In genomic region chr1:17839641-17840196, GRCh38 we compare ENCODE assay signal across 18 cellular contexts.
"Had no signal": no experiment of that assay in that cellular context is flagged by ENCODE, and none has a peak within 500 bp of the region (broad histone marks: within the 10 kb centered on the region; RNA-seq: fewer than 3 reads in every experiment).

No MANE protein-coding gene starts in this region.

- H3K4me1 ChIP-seq: sigmoid colon, testis, tibial nerve had no signal

- H3K4me3 ChIP-seq: heart right ventricle, sigmoid colon, skin epidermis, testis, tibial nerve had no signal

- H3K36me3 ChIP-seq: heart right ventricle, sigmoid colon, tibial nerve had no signal

- H3K9me3 ChIP-seq: heart right ventricle, sigmoid colon, testis, tibial nerve had no signal

- FAIRE-seq: endometrium, frontal cortex, islet of Langerhans had no signal

- H3K27me3 ChIP-seq: testis had no signal

- DNase-seq: effector memory CD4-positive, alpha-beta T cell; heart right ventricle; hypothalamus; mammary epithelial cell; naive thymus-derived CD4-positive, alpha-beta T cell; nephron progenitor cell; sigmoid colon; stimulated activated CD4-positive, alpha-beta T cell treated with anti-CD3 and anti-CD28 coated beads, Interleukin-2, amount 100 ng/mL, for 24 hours; stimulated activated CD4-positive, alpha-beta T cell treated with anti-CD3 and anti-CD28 coated beads, Interleukin-4, amount 100 ng/mL, for 4 hours; stimulated activated naive B cell treated with anti-CD40 and anti-IgM and Interleukin-4, amounts not matched to agents 10 μg/mL and 1 μg/mL and 100 μg/mL, for 72 hours; stimulated activated naive CD8-positive, alpha-beta T cell treated with anti-CD3 and anti-CD28 coated beads, Interleukin-15, amount 100 ng/mL, for 72 hours; testis had no signal

- H3K27ac ChIP-seq: heart right ventricle, sigmoid colon, skin epidermis, testis, tibial nerve had no signal

- ATAC-seq: esophagus mucosa; naive thymus-derived CD4-positive, alpha-beta T cell; stimulated activated naive B cell treated with anti-CD40 and anti-IgM and Interleukin-4, amounts not matched to agents 10 μg/mL and 1 μg/mL and 100 μg/mL, for 72 hours; stimulated activated naive CD8-positive, alpha-beta T cell treated with anti-CD3 and anti-CD28 coated beads, Interleukin-15, amount 100 ng/mL, for 72 hours had no signal
